Comparison of ENCODE assay signal across 17 cellular contexts in the genomic region with DNA sequence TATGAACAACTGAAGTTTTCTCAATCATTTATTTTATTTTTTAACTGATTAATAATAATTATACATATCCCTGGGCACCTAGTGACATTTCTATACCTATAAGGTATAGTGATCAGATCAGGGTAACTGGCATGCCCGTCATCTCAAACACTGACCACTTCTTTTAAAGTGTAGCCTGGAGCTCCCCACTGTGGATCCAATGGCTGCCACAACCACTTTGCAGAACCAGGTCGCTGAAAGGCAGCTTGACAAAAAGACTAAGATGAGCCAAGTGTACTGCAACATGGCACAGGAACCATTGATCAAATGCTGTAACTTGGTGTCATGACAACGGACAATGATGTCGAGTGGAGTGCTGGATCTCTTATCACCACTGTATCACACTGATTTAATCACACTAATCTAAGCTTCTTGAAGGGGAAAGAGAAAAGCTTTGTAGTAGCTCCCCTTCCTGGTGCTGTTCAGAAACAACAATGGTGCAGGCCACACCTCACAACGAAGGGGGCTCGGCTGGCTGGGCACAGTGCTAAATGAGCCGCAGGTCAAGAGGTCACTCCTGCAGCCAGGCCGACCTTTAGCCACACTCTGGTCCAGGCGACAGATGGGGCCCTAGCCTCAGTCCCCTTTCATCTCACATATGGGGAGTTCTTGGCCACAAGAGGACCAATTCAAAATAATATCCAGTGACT. TPM values are rescaled to one million over a fixed set of nuclear protein-coding genes. Genes with fewer than 3 reads are reported as not detected.
DNase-seq lines count a peak whose midpoint lies in the region; ATAC-seq and TF ChIP-seq lines count a peak whose summit lies in the region.
"Had no signal": no experiment of that assay in that cellular context is flagged by ENCODE, and none has a peak within 500 bp of the region (broad histone marks: within the 10 kb centered on the region; RNA-seq: fewer than 3 reads in every experiment).

No MANE protein-coding gene starts in this region.

- intact Hi-C loops in Right ventricle myocardium superior (cut with DNase I) = no loop called here
- intact Hi-C loops in cardiac septum (cut with DNase I) = loop anchor here (2.0 kb wide), 1 partner anchor 101 kb away; no protein-coding TSS in a partner anchor
- intact Hi-C loops in heart right ventricle (cut with DNase I) = loop anchor here in 8 of 10 donors (2.0 to 10.0 kb wide), 6 partner anchors 53 to 193 kb away; no protein-coding TSS in a partner anchor
- intact Hi-C loops in transverse colon (cut with DNase I; ENCODE audit: low total_unique reads) = no loop called here
- intact Hi-C loops in esophagus muscularis mucosa (cut with DNase I) = no loop called here

- in situ Hi-C loops in transverse colon (cut with MboI; ENCODE audit: low pct_ligation_motif_present in 1 of 4, low pct_unique_long_range_greater_than_20kb in 1 of 4, low sequenced_read_pairs in 3 of 4) = no loop called here

- H3K27ac ChIP-seq in heart right ventricle = peak overlapping the region in 3 of 10 donors; percentile 8 to 15 (median 10)
- no peak overlapping the region for H3K27ac ChIP-seq in transverse colon
- no peak overlapping the region for H3K27ac ChIP-seq in esophagus muscularis mucosa (replicated peaks in 1 of 4)
- H3K27ac ChIP-seq: prostate gland, testis had no signal

- no peak for TF ChIP-seq EP300 in transverse colon (IDR thresholded peaks at IDR 0.05; ENCODE audit: low read depth)
- no peak for TF ChIP-seq EP300 in esophagus muscularis mucosa (IDR thresholded peaks at IDR 0.05)

- 45 to 56% methylated on average over 9 of the region's 9 CpGs for WGBS in heart right ventricle, 2 donors
- 64 to 100% methylated on average over 1 to 9 of the region's 9 CpGs for WGBS in transverse colon (ENCODE audit: low coverage in 1 of 2), 2 donors
- 78% methylated on average over 9 of the region's 9 CpGs for WGBS in esophagus muscularis mucosa

- H3K27me3 ChIP-seq in heart right ventricle (peaks cover 0 to 35% (median 0%) of the 10 kb centered on the region in 7 donors), transverse colon (peaks cover 40% of the 10 kb centered on the region), esophagus muscularis mucosa (no peaks in the 10 kb centered on the region)
- H3K27me3 ChIP-seq: testis had no signal

- H3K4me1 ChIP-seq in heart right ventricle = peaks cover 0 to 12% (median 5%) of the 10 kb centered on the region in 9 donors
- no peaks in the 10 kb centered on the region for H3K4me1 ChIP-seq in transverse colon
- H3K4me1 ChIP-seq in esophagus muscularis mucosa = peaks cover 0 to 22% (median 19%) of the 10 kb centered on the region in 4 donors

- peak; percentile 53 for ATAC-seq in Right ventricle myocardium superior (ENCODE audit: poor library complexity)
- peak in 7 of 8 donors; percentile 36 to 74 (median 62) for ATAC-seq in heart right ventricle
- no peak for ATAC-seq in GM21529 (IDR thresholded peaks at IDR 0.05; ENCODE audit: unreplicated experiment)
- ATAC-seq: effector memory CD8-positive, alpha-beta T cell had no signal

- TF ChIP-seq CTCF in heart right ventricle (IDR thresholded peaks at IDR 0.05) = peak in 7 of 9 donors; percentile 1 to 60 (median 41)
- no peak for TF ChIP-seq CTCF in transverse colon (IDR thresholded peaks at IDR 0.05)
- no peak for TF ChIP-seq CTCF in esophagus muscularis mucosa (IDR thresholded peaks at IDR 0.05)

- no peak overlapping the region for H3K4me3 ChIP-seq in heart right ventricle
- H3K4me3 ChIP-seq in transverse colon = no peak overlapping the region
- H3K4me3 ChIP-seq in esophagus muscularis mucosa = no peak overlapping the region
- H3K4me3 ChIP-seq: prostate gland, testis had no signal

- DNase-seq in Right ventricle myocardium superior = no peak
- no peak for DNase-seq in cardiac septum (ENCODE audit: low spot score)
- DNase-seq in SHP77 (lab: John Stamatoyannopoulos, UW) = peak; percentile 33 to 48
- DNase-seq in heart right ventricle = no peak
- DNase-seq in transverse colon = no peak
- no peak for DNase-seq in germinal center (ENCODE audit: low spot score)
- no peak for DNase-seq in esophagus muscularis mucosa (ENCODE audit: extremely low spot score)
- DNase-seq: activated gamma-delta T cell; DND-41; effector memory CD8-positive, alpha-beta T cell; foreskin melanocyte; HCEC 1CT; NCI-H2107; testis had no signal

- no peaks in the 10 kb centered on the region for H3K9me3 ChIP-seq in heart right ventricle
- H3K9me3 ChIP-seq in transverse colon = no peaks in the 10 kb centered on the region
- no peaks in the 10 kb centered on the region for H3K9me3 ChIP-seq in esophagus muscularis mucosa
- H3K9me3 ChIP-seq: prostate gland, testis had no signal

- H3K36me3 ChIP-seq in heart right ventricle = no peaks in the 10 kb centered on the region
- H3K36me3 ChIP-seq in transverse colon = no peaks in the 10 kb centered on the region
- no peaks in the 10 kb centered on the region for H3K36me3 ChIP-seq in esophagus muscularis mucosa
- H3K36me3 ChIP-seq: prostate gland had no signal

- TF ChIP-seq POLR2A in transverse colon (IDR thresholded peaks at IDR 0.05) (no peak), esophagus muscularis mucosa (IDR thresholded peaks at IDR 0.05; ENCODE audit: low read depth) (no peak)

RNA-seq across cellular contexts. Expression of a gene that starts 2.3 kb away (rescaled TPM):
- total RNA-seq in Right ventricle myocardium superior (30.2 TPM), cardiac septum (20.0 TPM), heart right ventricle (10 to 100 TPM; 25.5 to 49.6 (median 33.7) TPM), transverse colon (1 to 10 TPM in 1 of 4 donors, under 1 TPM in 2, not detected in 1; 0.80 to 1.3 (median 0.96) TPM), esophagus muscularis mucosa (1 to 10 TPM; 3.2 to 5.6 (median 5.0) TPM)
- 10 to 100 TPM; 17.8 to 20.9 TPM for polyA plus RNA-seq in heart right ventricle
- total RNA-seq: activated CD8-positive, alpha-beta memory T cell treated with anti-CD3 and anti-CD28 coated beads for 36 hours had no signal

Comparison
In these comparisons a context has a peak if more than half of its experiments do, and no peak if none do; other contexts are left out.
1. intact Hi-C loops: an anchor here in cardiac septum (2.0 kb wide) and heart right ventricle (2.0 to 10.0 kb wide); none called in Right ventricle myocardium superior, transverse colon and esophagus muscularis mucosa.
2. DNase-seq: peak in SHP77 (2 of 2); none in Right ventricle myocardium superior (single experiment), cardiac septum (single experiment), heart right ventricle (0 of 2), transverse colon (single experiment), germinal center (single experiment) and esophagus muscularis mucosa (single experiment).
3. CTCF ChIP-seq: peak in heart right ventricle (7 of 9); none in transverse colon (0 of 5) and esophagus muscularis mucosa (0 of 3).